25 cellular contexts compared by ENCODE assay signal in the genomic region with DNA sequence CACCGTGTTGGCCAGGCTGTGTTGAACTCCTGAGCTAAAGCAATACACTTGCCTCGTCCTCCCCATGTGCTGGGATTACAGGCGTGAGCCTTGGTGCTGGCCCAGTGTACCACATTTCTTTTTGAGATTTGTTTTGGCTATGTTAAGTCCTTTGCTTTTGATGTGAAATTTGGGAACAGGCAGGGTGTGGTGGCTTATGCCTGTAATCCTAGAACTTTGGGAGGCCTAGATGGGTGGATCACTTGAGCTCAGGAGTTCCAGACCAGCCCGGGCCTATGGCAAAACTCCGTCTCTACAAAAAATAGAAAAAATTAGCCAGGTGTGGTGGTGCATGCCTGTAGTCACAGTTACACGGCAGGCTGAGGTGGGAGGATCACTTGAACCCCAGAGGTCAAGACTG. TPM values are rescaled to one million over a fixed set of nuclear protein-coding genes. Genes with fewer than 3 reads are reported as not detected.
A peak's percentile ranks its signal among the peaks of the same experiment; 100 is the strongest.
DNase-seq lines count a peak whose midpoint lies in the region; ATAC-seq and TF ChIP-seq lines count a peak whose summit lies in the region.
"Had no signal": no experiment of that assay in that cellular context is flagged by ENCODE, and none has a peak within 500 bp of the region (broad histone marks: within the 10 kb centered on the region; RNA-seq: fewer than 3 reads in every experiment).

No MANE protein-coding gene starts in this region.

- H3K9me3 ChIP-seq in gastroesophageal sphincter: no peaks in the 10 kb centered on the region
- H3K9me3 ChIP-seq: A549 had no signal

- H3K9me3 Mint-ChIP-seq in chondrocyte (ENCODE audit: low read depth): peaks cover 6% of the 10 kb centered on the region
- H3K9me3 Mint-ChIP-seq: CD4-positive, alpha-beta memory T cell; CD8-positive, alpha-beta memory T cell had no signal

- intact Hi-C loops in posterior vena cava (cut with DNase I): no loop called here

- peaks cover 0 to 11% of the 10 kb centered on the region in 2 donors for H3K36me3 ChIP-seq in gastroesophageal sphincter

- no peaks in the 10 kb centered on the region for H3K4me1 Mint-ChIP-seq in chondrocyte (ENCODE audit: low read depth)
- H3K4me1 Mint-ChIP-seq: B cell had no signal

- no peak for ATAC-seq in gastroesophageal sphincter
- ATAC-seq in GM19023 (IDR thresholded peaks at IDR 0.05; ENCODE audit: unreplicated experiment): no peak
- ATAC-seq: A549, GM12878 had no signal

- TF ChIP-seq EP300 in gastroesophageal sphincter (IDR thresholded peaks at IDR 0.05): no peak

- no peak overlapping the region for H3K4me3 Mint-ChIP-seq in chondrocyte (ENCODE audit: unreplicated experiment)
- H3K4me3 Mint-ChIP-seq: B cell; CD14-positive monocyte; CD4-positive, alpha-beta memory T cell; CD4-positive, CD25-positive, alpha-beta regulatory T cell; CD8-positive, alpha-beta memory T cell had no signal

- TF ChIP-seq CTCF in chondrocyte (IDR thresholded peaks at IDR 0.05): no peak
- no peak for TF ChIP-seq CTCF in gastroesophageal sphincter (IDR thresholded peaks at IDR 0.05)

- DNase-seq in chondrocyte (ENCODE audit: low spot score) (peak; percentile 8), mesenteric fat pad (ENCODE audit: low spot score) (peak; percentile 20), posterior vena cava (ENCODE audit: low spot score) (peak; percentile 14), middle frontal gyrus (ENCODE audit: extremely low spot score, low spot score) (no peak)
- DNase-seq: AML-193; C1 segment of cervical spinal cord; CD4-positive, alpha-beta memory T cell; CD4-positive, CD25-positive, alpha-beta regulatory T cell; CD8-positive, alpha-beta memory T cell; COR-L47; DMS 273 treated with DMSO at 0.1 percent for 48 hours; DMS153; DMS53; DMS79; DND-41; EL; GDM1 had no signal

- H3K27ac Mint-ChIP-seq in chondrocyte (ENCODE audit: unreplicated experiment): no peak overlapping the region
- H3K27ac Mint-ChIP-seq: B cell; CD14-positive monocyte; CD4-positive, CD25-positive, alpha-beta regulatory T cell had no signal

- no peaks in the 10 kb centered on the region for H3K4me1 ChIP-seq in gastroesophageal sphincter
- H3K4me1 ChIP-seq: A549, BLaER1 had no signal

- no peaks in the 10 kb centered on the region for H3K27me3 ChIP-seq in gastroesophageal sphincter
- H3K27me3 ChIP-seq: BLaER1 had no signal

- H3K36me3 Mint-ChIP-seq in chondrocyte (ENCODE audit: low read depth): peaks cover 23% of the 10 kb centered on the region

- TF ChIP-seq POLR2A in gastroesophageal sphincter (IDR thresholded peaks at IDR 0.05): no peak

- WGBS in gastroesophageal sphincter (ENCODE audit: low coverage in 1 of 2), 2 donors: 82 to 95% methylated on average over 4 to 5 of the region's 6 CpGs

- H3K27ac ChIP-seq in gastroesophageal sphincter: no peak overlapping the region
- H3K27ac ChIP-seq: 22Rv1, A549, BLaER1 had no signal

- no peak overlapping the region for H3K4me3 ChIP-seq in gastroesophageal sphincter
- H3K4me3 ChIP-seq: A549, BLaER1, GM12878 had no signal

- no peaks in the 10 kb centered on the region for H3K27me3 Mint-ChIP-seq in chondrocyte (ENCODE audit: low read depth)
- H3K27me3 Mint-ChIP-seq: B cell; CD4-positive, alpha-beta memory T cell; CD4-positive, CD25-positive, alpha-beta regulatory T cell; CD8-positive, alpha-beta memory T cell had no signal

RNA-seq across cellular contexts. Expression of gene GINS1, which starts 40.2 kb away (rescaled TPM):
- total RNA-seq in chondrocyte: 3.5 to 7.3 TPM (median 4.9 TPM) in 3 replicates
- total RNA-seq in mesenteric fat pad: 0.58 TPM
- total RNA-seq in posterior vena cava: under 1 TPM; 0.69 to 0.81 TPM
- 1 to 10 TPM in 2 of 4 donors, under 1 TPM in 1, not detected in 1; 0.31 to 1.2 (median 1.2) TPM for total RNA-seq in gastroesophageal sphincter

RNA-seq across cellular contexts. Expression of gene ABHD12, which starts 57.0 kb away (rescaled TPM):
- total RNA-seq in chondrocyte: 45.4 to 49.4 TPM (median 48.8 TPM) in 3 replicates
- total RNA-seq in mesenteric fat pad: 41.6 TPM
- total RNA-seq in posterior vena cava: 10 to 100 TPM; 29.3 to 32.7 TPM
- 10 to 100 TPM; 19.2 to 45.9 (median 39.3) TPM for total RNA-seq in gastroesophageal sphincter
